ENCODE assay signal across 8 cellular contexts in the genomic region with DNA sequence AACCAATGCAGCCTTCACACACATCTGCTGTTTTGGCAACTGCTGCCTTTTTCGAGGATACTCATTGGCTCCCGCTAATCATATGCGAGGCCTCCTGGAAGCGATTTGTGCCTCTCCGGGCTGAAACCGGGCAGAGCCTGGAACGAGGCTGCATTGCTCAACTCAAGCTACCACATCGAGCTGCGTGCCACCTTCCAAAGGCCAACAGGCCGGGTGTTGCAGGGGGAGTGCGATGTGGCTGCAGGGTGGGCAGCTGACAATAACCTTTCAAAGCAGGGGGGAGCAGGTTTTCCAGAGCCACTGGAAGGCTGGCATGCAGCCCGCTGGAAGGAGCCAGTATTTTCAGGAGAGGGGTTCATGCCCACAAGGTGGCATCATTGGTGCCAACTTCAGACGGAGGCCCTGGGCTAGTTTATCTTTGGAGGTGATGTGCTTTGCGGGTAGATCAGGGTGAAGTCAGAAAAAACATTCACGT.
DNase-seq lines count a peak whose midpoint lies in the region; ATAC-seq and TF ChIP-seq lines count a peak whose summit lies in the region.

No MANE protein-coding gene starts in this region.

- no CpG with 5 or more reads among the region's 15 CpGs for WGBS in mesendoderm (ENCODE audit: extremely low coverage, insufficient coverage, low lambda C conversion rate)

- intact Hi-C loops in CD14-positive monocyte (cut with micrococcal nuclease), result loop anchor here in 1 of 2 donors (10.0 kb wide), 1 partner anchor 73 kb away; no protein-coding TSS in a partner anchor

- peak overlapping the region in 1 of 7 donors; percentile 38 for H3K27ac Mint-ChIP-seq in CD14-positive monocyte
- H3K27ac Mint-ChIP-seq in brain, result peak overlapping the region in 2 of 5 experiments; percentile 35 to 67

- no peak overlapping the region for H2AK5ac ChIP-seq in mesendoderm (ENCODE audit: low read length)

- no peaks in the 10 kb centered on the region for H3K79me1 ChIP-seq in mesendoderm (ENCODE audit: low read length)

- ATAC-seq in SK-N-SH treated with all-trans-retinoic acid at 6 μM for 48 hours, result peak; percentile 79
- ATAC-seq in GM21381 (IDR thresholded peaks at IDR 0.05; ENCODE audit: unreplicated experiment), result no peak
- no peak for ATAC-seq in GM21576 (IDR thresholded peaks at IDR 0.05; ENCODE audit: unreplicated experiment)

- H3K23ac ChIP-seq in mesendoderm (ENCODE audit: low read length), result no peak overlapping the region

- H3K18ac ChIP-seq in mesendoderm (ENCODE audit: low read length), result no peak overlapping the region

- H3K4me3 ChIP-seq in mesendoderm (ENCODE audit: low read length), result no peak overlapping the region

- H3K9ac ChIP-seq in mesendoderm (ENCODE audit: low read length), result no peak overlapping the region

- H2BK5ac ChIP-seq in mesendoderm (ENCODE audit: low read length), result no peak overlapping the region

- no peak overlapping the region for H3K56ac ChIP-seq in mesendoderm (ENCODE audit: low read length)

- no peak overlapping the region for H3K4ac ChIP-seq in mesendoderm (ENCODE audit: low read depth, low read length)

- no peaks in the 10 kb centered on the region for H3K36me3 ChIP-seq in mesendoderm (ENCODE audit: control insufficient read depth, insufficient read depth, low read length)

- no peaks in the 10 kb centered on the region for H3K4me1 ChIP-seq in mesendoderm (ENCODE audit: control insufficient read depth, low read depth, low read length)

- H3K36me3 Mint-ChIP-seq in CD14-positive monocyte, result no peaks in the 10 kb centered on the region
- no peaks in the 10 kb centered on the region for H3K36me3 Mint-ChIP-seq in brain

- H3K27ac ChIP-seq in mesendoderm (ENCODE audit: low read depth, low read length) (no peak overlapping the region), substantia nigra (ENCODE audit: low read depth, low read length, poor library complexity, severe bottlenecking) (peak overlapping the region; percentile 90)

- H3K9me3 Mint-ChIP-seq in CD14-positive monocyte, result no peaks in the 10 kb centered on the region
- H3K9me3 Mint-ChIP-seq in brain, result peaks cover 0 to 11% (median 0%) of the 10 kb centered on the region in 5 experiments

- H3K79me2 ChIP-seq in mesendoderm (ENCODE audit: control insufficient read depth, insufficient read depth, low read length), result no peaks in the 10 kb centered on the region

- H3K4me2 ChIP-seq in mesendoderm (ENCODE audit: low read length), result no peak overlapping the region

- peak; percentile 26 for TF ChIP-seq CTCF in CD14-positive monocyte (IDR thresholded peaks at IDR 0.05)
- peak; percentile 25 to 35 for TF ChIP-seq CTCF in brain (conservative IDR thresholded peaks at IDR 0.05)

- no peak overlapping the region for H4K8ac ChIP-seq in mesendoderm (ENCODE audit: low read depth, low read length)

- H3K27me3 Mint-ChIP-seq in CD14-positive monocyte (ENCODE audit: low read depth in 3 of 3) (peaks cover 2 to 7% (median 7%) of the 10 kb centered on the region in 3 donors), brain (peaks cover 6% of the 10 kb centered on the region)

- DNase-seq in CD14-positive monocyte (ENCODE audit: low spot score), result no peak
- peak; percentile 68 for DNase-seq in HT-29 (ENCODE audit: low spot score)
- DNase-seq in mesendoderm, result peak; percentile 33
- peak in 47 of 49 donors; percentile 28 to 89 (median 72) for DNase-seq in substantia nigra (lab: John Stamatoyannopoulos, UW)

- H3K4me3 Mint-ChIP-seq in CD14-positive monocyte, result peak overlapping the region in 1 of 2 donors; percentile 51
- peak overlapping the region in 3 of 5 experiments; percentile 8 to 57 (median 47) for H3K4me3 Mint-ChIP-seq in brain

- H3K4me1 Mint-ChIP-seq in CD14-positive monocyte (peaks cover 15% of the 10 kb centered on the region), brain (peaks cover 33% of the 10 kb centered on the region)

- H3K27me3 ChIP-seq in mesendoderm (ENCODE audit: insufficient read depth, low read length, poor library complexity), result no peaks in the 10 kb centered on the region

- no peak overlapping the region for H4K5ac ChIP-seq in mesendoderm (ENCODE audit: low read length)

- H2BK120ac ChIP-seq in mesendoderm (ENCODE audit: low read depth, low read length), result no peak overlapping the region

- no peak overlapping the region for H2BK15ac ChIP-seq in mesendoderm (replicated peaks; ENCODE audit: low read depth)

TF ChIP-seq in SK-N-SH treated with all-trans-retinoic acid at 6 μM for 48 hours, 23 proteins besides CTCF, POLR2A, EP300 and RAD21:
- TF ChIP-seq ZNF70 (CRISPR knock-in tag; IDR thresholded peaks at IDR 0.05), result no peak
- TF ChIP-seq ZNF8 (CRISPR knock-in tag; IDR thresholded peaks at IDR 0.05), result no peak
- TF ChIP-seq SNAI2 (CRISPR knock-in tag; IDR thresholded peaks at IDR 0.05), result no peak
- TF ChIP-seq, protein P1, sequence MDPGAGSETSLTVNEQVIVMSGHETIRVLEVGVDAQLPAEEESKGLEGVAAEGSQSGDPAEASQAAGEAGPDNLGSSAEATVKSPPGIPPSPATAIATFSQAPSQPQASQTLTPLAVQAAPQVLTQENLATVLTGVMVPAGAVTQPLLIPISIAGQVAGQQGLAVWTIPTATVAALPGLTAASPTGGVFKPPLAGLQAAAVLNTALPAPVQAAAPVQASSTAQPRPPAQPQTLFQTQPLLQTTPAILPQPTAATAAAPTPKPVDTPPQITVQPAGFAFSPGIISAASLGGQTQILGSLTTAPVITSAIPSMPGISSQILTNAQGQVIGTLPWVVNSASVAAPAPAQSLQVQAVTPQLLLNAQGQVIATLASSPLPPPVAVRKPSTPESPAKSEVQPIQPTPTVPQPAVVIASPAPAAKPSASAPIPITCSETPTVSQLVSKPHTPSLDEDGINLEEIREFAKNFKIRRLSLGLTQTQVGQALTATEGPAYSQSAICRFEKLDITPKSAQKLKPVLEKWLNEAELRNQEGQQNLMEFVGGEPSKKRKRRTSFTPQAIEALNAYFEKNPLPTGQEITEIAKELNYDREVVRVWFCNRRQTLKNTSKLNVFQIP (CRISPR knock-in tag; IDR thresholded peaks at IDR 0.05; ENCODE audit: borderline replicate concordance, low read depth), result no peak
- no peak for TF ChIP-seq ZFP3 (CRISPR knock-in tag; IDR thresholded peaks at IDR 0.05)
- TF ChIP-seq, protein P2, sequence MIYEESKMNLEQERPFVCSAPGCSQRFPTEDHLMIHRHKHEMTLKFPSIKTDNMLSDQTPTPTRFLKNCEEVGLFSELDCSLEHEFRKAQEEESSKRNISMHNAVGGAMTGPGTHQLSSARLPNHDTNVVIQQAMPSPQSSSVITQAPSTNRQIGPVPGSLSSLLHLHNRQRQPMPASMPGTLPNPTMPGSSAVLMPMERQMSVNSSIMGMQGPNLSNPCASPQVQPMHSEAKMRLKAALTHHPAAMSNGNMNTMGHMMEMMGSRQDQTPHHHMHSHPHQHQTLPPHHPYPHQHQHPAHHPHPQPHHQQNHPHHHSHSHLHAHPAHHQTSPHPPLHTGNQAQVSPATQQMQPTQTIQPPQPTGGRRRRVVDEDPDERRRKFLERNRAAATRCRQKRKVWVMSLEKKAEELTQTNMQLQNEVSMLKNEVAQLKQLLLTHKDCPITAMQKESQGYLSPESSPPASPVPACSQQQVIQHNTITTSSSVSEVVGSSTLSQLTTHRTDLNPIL (CRISPR knock-in tag; IDR thresholded peaks at IDR 0.05; ENCODE audit: low read depth), result no peak
- no peak for TF ChIP-seq CSDC2 (CRISPR knock-in tag; IDR thresholded peaks at IDR 0.05)
- no peak for TF ChIP-seq TCF4 (CRISPR knock-in tag; IDR thresholded peaks at IDR 0.05; ENCODE audit: borderline replicate concordance)
- no peak for TF ChIP-seq OSR1 (CRISPR knock-in tag; IDR thresholded peaks at IDR 0.05)
- no peak for TF ChIP-seq ARNTL (CRISPR knock-in tag; IDR thresholded peaks at IDR 0.05; ENCODE audit: borderline replicate concordance, low read depth)
- TF ChIP-seq, protein P3, sequence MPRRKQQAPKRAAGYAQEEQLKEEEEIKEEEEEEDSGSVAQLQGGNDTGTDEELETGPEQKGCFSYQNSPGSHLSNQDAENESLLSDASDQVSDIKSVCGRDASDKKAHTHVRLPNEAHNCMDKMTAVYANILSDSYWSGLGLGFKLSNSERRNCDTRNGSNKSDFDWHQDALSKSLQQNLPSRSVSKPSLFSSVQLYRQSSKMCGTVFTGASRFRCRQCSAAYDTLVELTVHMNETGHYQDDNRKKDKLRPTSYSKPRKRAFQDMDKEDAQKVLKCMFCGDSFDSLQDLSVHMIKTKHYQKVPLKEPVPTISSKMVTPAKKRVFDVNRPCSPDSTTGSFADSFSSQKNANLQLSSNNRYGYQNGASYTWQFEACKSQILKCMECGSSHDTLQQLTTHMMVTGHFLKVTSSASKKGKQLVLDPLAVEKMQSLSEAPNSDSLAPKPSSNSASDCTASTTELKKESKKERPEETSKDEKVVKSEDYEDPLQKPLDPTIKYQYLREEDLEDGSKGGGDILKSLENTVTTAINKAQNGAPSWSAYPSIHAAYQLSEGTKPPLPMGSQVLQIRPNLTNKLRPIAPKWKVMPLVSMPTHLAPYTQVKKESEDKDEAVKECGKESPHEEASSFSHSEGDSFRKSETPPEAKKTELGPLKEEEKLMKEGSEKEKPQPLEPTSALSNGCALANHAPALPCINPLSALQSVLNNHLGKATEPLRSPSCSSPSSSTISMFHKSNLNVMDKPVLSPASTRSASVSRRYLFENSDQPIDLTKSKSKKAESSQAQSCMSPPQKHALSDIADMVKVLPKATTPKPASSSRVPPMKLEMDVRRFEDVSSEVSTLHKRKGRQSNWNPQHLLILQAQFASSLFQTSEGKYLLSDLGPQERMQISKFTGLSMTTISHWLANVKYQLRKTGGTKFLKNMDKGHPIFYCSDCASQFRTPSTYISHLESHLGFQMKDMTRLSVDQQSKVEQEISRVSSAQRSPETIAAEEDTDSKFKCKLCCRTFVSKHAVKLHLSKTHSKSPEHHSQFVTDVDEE (CRISPR knock-in tag; IDR thresholded peaks at IDR 0.05), result no peak
- TF ChIP-seq, protein P4, sequence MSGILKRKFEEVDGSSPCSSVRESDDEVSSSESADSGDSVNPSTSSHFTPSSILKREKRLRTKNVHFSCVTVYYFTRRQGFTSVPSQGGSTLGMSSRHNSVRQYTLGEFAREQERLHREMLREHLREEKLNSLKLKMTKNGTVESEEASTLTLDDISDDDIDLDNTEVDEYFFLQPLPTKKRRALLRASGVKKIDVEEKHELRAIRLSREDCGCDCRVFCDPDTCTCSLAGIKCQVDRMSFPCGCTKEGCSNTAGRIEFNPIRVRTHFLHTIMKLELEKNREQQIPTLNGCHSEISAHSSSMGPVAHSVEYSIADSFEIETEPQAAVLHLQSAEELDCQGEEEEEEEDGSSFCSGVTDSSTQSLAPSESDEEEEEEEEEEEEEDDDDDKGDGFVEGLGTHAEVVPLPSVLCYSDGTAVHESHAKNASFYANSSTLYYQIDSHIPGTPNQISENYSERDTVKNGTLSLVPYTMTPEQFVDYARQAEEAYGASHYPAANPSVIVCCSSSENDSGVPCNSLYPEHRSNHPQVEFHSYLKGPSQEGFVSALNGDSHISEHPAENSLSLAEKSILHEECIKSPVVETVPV (CRISPR knock-in tag; IDR thresholded peaks at IDR 0.05), result no peak
- TF ChIP-seq BACH2 (CRISPR knock-in tag; IDR thresholded peaks at IDR 0.05; ENCODE audit: borderline replicate concordance), result no peak
TF ChIP-seq in SK-N-SH treated with all-trans-retinoic acid at 6 μM for 48 hours: peak in this region for 0.
